ENCODE assay signal across 10 cellular contexts in genomic region chr6:149198265-149198664, GRCh38.
"Had no signal": no experiment of that assay in that cellular context is flagged by ENCODE, and none has a peak within 500 bp of the region (broad histone marks: within the 10 kb centered on the region; RNA-seq: fewer than 3 reads in every experiment).

No MANE protein-coding gene starts in this region.

- H2AFZ ChIP-seq: GM23248 had no signal

- DNase-seq: GM23248, GOT3, H7, HFFc6, IMR-90, KG1 had no signal

- H3K27ac Mint-ChIP-seq: HFFc6 had no signal

- H3K4me1 ChIP-seq: HAP-1 had no signal

- H3K4me3 ChIP-seq: GM23248, HAP-1, K562 had no signal

- H3K9ac ChIP-seq: GM23248 had no signal

- H3K4me3 Mint-ChIP-seq: HFFc6 had no signal

- H3K27ac ChIP-seq: GM23248 had no signal

- ATAC-seq: HCT116, K562 had no signal

- FAIRE-seq: HTR-8/SVneo, K562 had no signal

- H3K36me3 ChIP-seq: HAP-1 had no signal
